In the genomic region with DNA sequence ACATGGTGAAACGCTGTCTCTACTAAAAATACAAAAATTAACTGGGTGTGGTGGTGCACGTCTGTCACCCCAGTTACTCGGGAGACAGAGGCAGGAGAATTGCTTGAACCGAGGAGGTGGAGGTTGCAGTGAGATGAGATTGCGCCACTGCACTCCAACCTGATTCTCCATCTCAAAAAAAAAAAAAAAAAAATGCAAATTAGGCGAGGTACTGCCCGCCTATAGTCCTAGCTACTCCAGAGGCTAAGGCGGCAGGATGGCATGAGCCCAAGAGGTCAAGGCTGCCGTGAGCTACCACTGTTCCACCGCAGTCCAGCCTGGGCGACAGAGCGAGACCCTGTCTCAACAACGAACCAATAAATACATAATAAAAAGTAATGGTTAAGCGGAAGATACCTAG, we compare ENCODE assay signal across 8 cellular contexts.
DNase-seq lines count a peak whose midpoint lies in the region; ATAC-seq and TF ChIP-seq lines count a peak whose summit lies in the region.

No MANE protein-coding gene starts in this region.

- no peaks in the 10 kb centered on the region for H3K27me3 ChIP-seq in SU-DHL-6 (ENCODE audit: low read length)

- TF ChIP-seq CTCF in SU-DHL-6 (IDR thresholded peaks at IDR 0.05; ENCODE audit: insufficient read depth, low read length, poor library complexity, severe bottlenecking): no peak

- H3F3A ChIP-seq in SU-DHL-6 (ENCODE audit: insufficient read depth): peaks cover 9% of the 10 kb centered on the region; the same call in 1 of the 2 replicates

- peak overlapping the region; percentile 80 for H3K4me2 ChIP-seq in SU-DHL-6 (ENCODE audit: low read depth, low read length, poor library complexity, severe bottlenecking)

- no peaks in the 10 kb centered on the region for H3K9me3 ChIP-seq in SU-DHL-6 (ENCODE audit: insufficient read depth, low read length)

- H3K4me1 Mint-ChIP-seq in T-helper 1 cell treated with Interleukin-12 subunit alpha and Interleukin-12 subunit beta and Interleukin-4 antibody, amounts not matched to agents 30 μg/mL and 1 μg/mL, for 36 hours (ENCODE audit: low read depth): peaks cover 35% of the 10 kb centered on the region
- peaks cover 15 to 38% of the 10 kb centered on the region in 2 donors for H3K4me1 Mint-ChIP-seq in stimulated activated naive B cell treated with anti-CD40 and anti-IgM and Interleukin-4, amounts not matched to agents 10 μg/mL and 1 μg/mL and 100 μg/mL, for 72 hours

- H3K9ac ChIP-seq in SU-DHL-6 (ENCODE audit: low read length): peak overlapping the region; percentile 96

- peaks cover 16% of the 10 kb centered on the region for H3K36me3 ChIP-seq in SU-DHL-6 (ENCODE audit: low read length)

- H3K9me3 Mint-ChIP-seq in T-helper 1 cell treated with Interleukin-12 subunit alpha and Interleukin-12 subunit beta and Interleukin-4 antibody, amounts not matched to agents 30 μg/mL and 1 μg/mL, for 36 hours: no peaks in the 10 kb centered on the region
- no peaks in the 10 kb centered on the region for H3K9me3 Mint-ChIP-seq in stimulated activated naive B cell treated with anti-CD40 and anti-IgM and Interleukin-4, amounts not matched to agents 10 μg/mL and 1 μg/mL and 100 μg/mL, for 72 hours

- peaks cover 26% of the 10 kb centered on the region; the same call in 1 of the 2 replicates for H4K20me1 ChIP-seq in SU-DHL-6 (ENCODE audit: low read depth, low read length)

- peak overlapping the region; percentile 92 for H3K4me3 ChIP-seq in SU-DHL-6 (ENCODE audit: insufficient read depth, low read length, poor library complexity, severe bottlenecking)

- DNase-seq in T-helper 1 cell (no peak), glomerular visceral epithelial cell (ENCODE audit: extremely low spot score) (peak; percentile 41), LoVo (ENCODE audit: low spot score) (no peak)
- no peak for DNase-seq in stimulated activated naive B cell treated with anti-CD40 and anti-IgM and Interleukin-4, amounts not matched to agents 10 μg/mL and 1 μg/mL and 100 μg/mL, for 72 hours

- ATAC-seq in stimulated activated naive B cell treated with anti-CD40 and anti-IgM and Interleukin-4, amounts not matched to agents 10 μg/mL and 1 μg/mL and 100 μg/mL, for 72 hours (replicated peaks): no peak
- ATAC-seq in HG03196 (IDR thresholded peaks at IDR 0.05; ENCODE audit: unreplicated experiment): no peak
- ATAC-seq in HG03565 (IDR thresholded peaks at IDR 0.05; ENCODE audit: unreplicated experiment): no peak

- no peaks in the 10 kb centered on the region for H3K27me3 Mint-ChIP-seq in T-helper 1 cell treated with Interleukin-12 subunit alpha and Interleukin-12 subunit beta and Interleukin-4 antibody, amounts not matched to agents 30 μg/mL and 1 μg/mL, for 36 hours (ENCODE audit: low read depth)
- H3K27me3 Mint-ChIP-seq in stimulated activated naive B cell treated with anti-CD40 and anti-IgM and Interleukin-4, amounts not matched to agents 10 μg/mL and 1 μg/mL and 100 μg/mL, for 72 hours: no peaks in the 10 kb centered on the region

- peak overlapping the region; percentile 13; the same call in 1 of the 2 replicates for H3K27ac ChIP-seq in SU-DHL-6 (ENCODE audit: low read depth, low read length)

- H3K4me3 Mint-ChIP-seq in T-helper 1 cell treated with Interleukin-12 subunit alpha and Interleukin-12 subunit beta and Interleukin-4 antibody, amounts not matched to agents 30 μg/mL and 1 μg/mL, for 36 hours: peak overlapping the region; percentile 84
- peak overlapping the region; percentile 94 to 95 for H3K4me3 Mint-ChIP-seq in stimulated activated naive B cell treated with anti-CD40 and anti-IgM and Interleukin-4, amounts not matched to agents 10 μg/mL and 1 μg/mL and 100 μg/mL, for 72 hours

- no peaks in the 10 kb centered on the region for H3K9me2 ChIP-seq in SU-DHL-6 (replicated peaks; ENCODE audit: insufficient read depth, low read length)

- peak overlapping the region; percentile 72 for H3K27ac Mint-ChIP-seq in T-helper 1 cell treated with Interleukin-12 subunit alpha and Interleukin-12 subunit beta and Interleukin-4 antibody, amounts not matched to agents 30 μg/mL and 1 μg/mL, for 36 hours
- peak overlapping the region; percentile 71 for H3K27ac Mint-ChIP-seq in stimulated activated naive B cell treated with anti-CD40 and anti-IgM and Interleukin-4, amounts not matched to agents 10 μg/mL and 1 μg/mL and 100 μg/mL, for 72 hours

- H2AFZ ChIP-seq in SU-DHL-6 (ENCODE audit: low read depth, low read length, severe bottlenecking): peak overlapping the region; percentile 74

- peaks cover 39% of the 10 kb centered on the region for H3K79me2 ChIP-seq in SU-DHL-6 (ENCODE audit: insufficient read depth, low read length)

- H3K36me3 Mint-ChIP-seq in T-helper 1 cell treated with Interleukin-12 subunit alpha and Interleukin-12 subunit beta and Interleukin-4 antibody, amounts not matched to agents 30 μg/mL and 1 μg/mL, for 36 hours (ENCODE audit: low read depth): peaks cover 12% of the 10 kb centered on the region
- H3K36me3 Mint-ChIP-seq in stimulated activated naive B cell treated with anti-CD40 and anti-IgM and Interleukin-4, amounts not matched to agents 10 μg/mL and 1 μg/mL and 100 μg/mL, for 72 hours: peaks cover 8 to 11% of the 10 kb centered on the region in 2 donors
